8 cellular contexts compared by ENCODE assay signal in the genomic region with DNA sequence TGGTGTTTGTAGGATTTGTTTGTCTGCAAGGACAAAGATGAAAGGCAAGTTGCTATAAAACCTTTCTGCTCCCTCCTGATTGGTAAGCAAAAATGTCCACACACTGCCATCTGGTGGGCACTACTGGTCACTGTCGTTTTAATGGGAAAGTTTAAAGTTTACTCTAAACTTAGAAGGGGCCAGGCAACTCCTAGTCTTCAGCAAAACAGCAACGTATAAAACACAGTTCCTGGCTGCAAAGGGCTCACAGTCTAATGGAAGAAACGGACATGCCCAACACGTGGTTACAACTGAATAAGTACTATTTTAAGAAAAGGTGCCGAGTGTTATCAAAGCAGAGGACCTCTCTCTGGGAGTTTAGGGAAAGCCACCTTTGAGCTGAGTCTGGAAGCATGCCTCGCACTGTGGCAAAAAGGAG. TPM values are rescaled to one million over a fixed set of nuclear protein-coding genes. Genes with fewer than 3 reads are reported as not detected.
A peak's percentile ranks its signal among the peaks of the same experiment; 100 is the strongest.
DNase-seq lines count a peak whose midpoint lies in the region; ATAC-seq and TF ChIP-seq lines count a peak whose summit lies in the region.

No MANE protein-coding gene starts in this region.

- H3K9me3 ChIP-seq in lower lobe of right lung, result no peaks in the 10 kb centered on the region

- H3K4me1 ChIP-seq in lower lobe of right lung, result peaks cover 16% of the 10 kb centered on the region

- intact Hi-C loops in dorsolateral prefrontal cortex (cut with DNase I) (loop anchor here (1.0 to 10.0 kb wide), 5 partner anchors 191 to 1410 kb away; no protein-coding TSS in a partner anchor), lower lobe of right lung (cut with DNase I) (no loop called here)

- in situ Hi-C loops in ACHN (cut with HindIII; ENCODE audit: low pct_ligation_motif_present, low pct_unique_long_range_greater_than_20kb, low sequenced_read_pairs), result no loop called here

- ATAC-seq in GM18505 (IDR thresholded peaks at IDR 0.05; ENCODE audit: unreplicated experiment) (peak; percentile 58), HG03103 (IDR thresholded peaks at IDR 0.05; ENCODE audit: low read depth, unreplicated experiment) (peak; percentile 77), lower lobe of right lung (peak; percentile 80 to 86)

- H3K27me3 ChIP-seq in dorsolateral prefrontal cortex (peaks cover 0 to 2% (median 0%) of the 10 kb centered on the region in 45 donors), lower lobe of right lung (ENCODE audit: low read depth) (no peaks in the 10 kb centered on the region)

- peak; percentile 68 to 95 (median 86) for TF ChIP-seq CTCF in dorsolateral prefrontal cortex (IDR thresholded peaks at IDR 0.05 in 54 of 56, conservative IDR thresholded peaks at IDR 0.05 in 2 of 56; ENCODE audit: low read depth in 1 of 56, partially characterized antibody in 56 of 56)
- TF ChIP-seq CTCF in lower lobe of right lung (IDR thresholded peaks at IDR 0.05), result peak; percentile 75

- DNase-seq in ACHN (peak; percentile 48), NCI-H345 treated with DMSO at 0.1 percent for 48 hours (lab: John Stamatoyannopoulos, UW; ENCODE audit: unreplicated experiment) (peak; percentile 49), dorsolateral prefrontal cortex (peak in 9 of 10 donors; percentile 27 to 67 (median 49)), lower lobe of right lung (no peak)
- peak; percentile 44 to 71 for DNase-seq in activated CD4-positive, alpha-beta T cell treated with anti-CD3 and anti-CD28 coated beads, Interleukin-2, amount 50 U/mL, for 24 hours (ENCODE audit: low read depth in 1 of 2, low spot score in 1 of 2)
- DNase-seq in stimulated activated CD8-positive, alpha-beta memory T cell treated with anti-CD3 and anti-CD28 coated beads, Interleukin-12 subunit alpha, Interleukin-12 subunit beta, amount 100 ng/mL, for 1 hour (ENCODE audit: low read depth), result peak; percentile 60

- no peak overlapping the region for H3K4me3 ChIP-seq in dorsolateral prefrontal cortex
- H3K4me3 ChIP-seq in lower lobe of right lung, result no peak overlapping the region

- no peak for TF ChIP-seq POLR2A in GM18505 (IDR thresholded peaks at IDR 0.05; ENCODE audit: borderline replicate concordance, extremely low read depth, insufficient read depth, insufficient read length)

- peaks cover 6% of the 10 kb centered on the region for H3K36me3 ChIP-seq in lower lobe of right lung

- H3K27ac ChIP-seq in dorsolateral prefrontal cortex (peak overlapping the region in 4 of 59 donors; percentile 5 to 32 (median 14)), lower lobe of right lung (no peak overlapping the region)

RNA-seq across cellular contexts. Expression of gene TPRG1, which starts 23.7 kb away (rescaled TPM):
- 1 to 10 TPM in 104 of 120 experiments, under 1 TPM in 16; 0.29 to 5.9 (median 2.2) TPM for total RNA-seq in dorsolateral prefrontal cortex
- total RNA-seq in lower lobe of right lung, result 23.4 TPM
